In the genomic region with DNA sequence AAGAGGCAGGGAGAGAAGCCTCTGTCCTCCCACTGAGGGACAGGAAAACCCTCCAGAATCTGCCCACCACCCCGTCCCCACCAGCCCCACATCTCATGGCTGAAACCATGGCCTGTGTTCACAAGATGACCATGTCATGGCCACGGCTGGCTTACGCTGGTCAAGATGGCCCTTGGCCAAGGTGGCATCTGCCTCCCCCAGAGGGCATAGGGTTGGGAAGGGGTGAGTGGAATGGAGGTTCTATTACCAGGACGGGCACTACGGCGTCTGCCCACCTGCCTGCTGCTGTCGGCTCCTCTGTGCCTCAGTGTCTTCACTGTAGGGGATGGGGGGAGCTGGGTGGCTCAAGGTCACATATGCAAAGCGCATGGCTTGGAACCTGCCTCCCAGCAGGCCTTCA, we compare ENCODE assay signal across 15 cellular contexts. TPM values are rescaled to one million over a fixed set of nuclear protein-coding genes. Genes with fewer than 3 reads are reported as not detected.
DNase-seq lines count a peak whose midpoint lies in the region; ATAC-seq and TF ChIP-seq lines count a peak whose summit lies in the region.
"Had no signal": no experiment of that assay in that cellular context is flagged by ENCODE, and none has a peak within 500 bp of the region (broad histone marks: within the 10 kb centered on the region; RNA-seq: fewer than 3 reads in every experiment).

No MANE protein-coding gene starts in this region.

- ATAC-seq in Panc1 (no peak), HG02852 (IDR thresholded peaks at IDR 0.05; ENCODE audit: unreplicated experiment) (no peak)
- ATAC-seq in activated T-helper 17 cell treated with anti-CD3 and anti-CD28 coated beads, Interleukin-2, amount 50 U/mL, for 72 hours (replicated peaks), result no peak
- no peak for ATAC-seq in stimulated activated effector memory CD8-positive, alpha-beta T cell treated with anti-CD3 and anti-CD28 coated beads, Interleukin-12 subunit alpha, Interleukin-12 subunit beta, amount 100 ng/mL, for 72 hours
- ATAC-seq: A549 had no signal

- H3K36me3 ChIP-seq in Panc1 (ENCODE audit: control insufficient read depth, insufficient read depth, low read length) (no peaks in the 10 kb centered on the region), neural progenitor cell (no peaks in the 10 kb centered on the region)
- H3K36me3 ChIP-seq: HAP-1 had no signal

- TF ChIP-seq CTCF in Panc1 (IDR thresholded peaks at IDR 0.05) (no peak), neural progenitor cell (IDR thresholded peaks at IDR 0.05) (no peak)

- H3K4me1 ChIP-seq in Panc1 (ENCODE audit: control insufficient read depth, insufficient read depth, low read length) (peaks cover 72% of the 10 kb centered on the region), neural progenitor cell (peaks cover 13% of the 10 kb centered on the region)
- H3K4me1 ChIP-seq: HAP-1 had no signal

- H3K36me3 Mint-ChIP-seq in activated T-helper 17 cell treated with anti-CD3 and anti-CD28 coated beads, Interleukin-2, amount 50 U/mL, for 72 hours (ENCODE audit: low read depth), result peaks cover 34% of the 10 kb centered on the region
- no peaks in the 10 kb centered on the region for H3K36me3 Mint-ChIP-seq in neural progenitor cell
- peaks cover 72% of the 10 kb centered on the region for H3K36me3 Mint-ChIP-seq in stimulated activated effector memory CD8-positive, alpha-beta T cell treated with anti-CD3 and anti-CD28 coated beads, Interleukin-12 subunit alpha, Interleukin-12 subunit beta, amount 100 ng/mL, for 72 hours

- H3K79me2 ChIP-seq in neural progenitor cell (ENCODE audit: low read depth), result no peaks in the 10 kb centered on the region

- peaks cover 4% of the 10 kb centered on the region for H3K27me3 Mint-ChIP-seq in activated T-helper 17 cell treated with anti-CD3 and anti-CD28 coated beads, Interleukin-2, amount 50 U/mL, for 72 hours
- H3K27me3 Mint-ChIP-seq in neural progenitor cell (ENCODE audit: insufficient read depth, low read depth), result peaks cover 6% of the 10 kb centered on the region

- no peaks in the 10 kb centered on the region for H3K27me3 ChIP-seq in Panc1 (ENCODE audit: control insufficient read depth, insufficient read depth, low read length)
- peaks cover 19% of the 10 kb centered on the region for H3K27me3 ChIP-seq in neural progenitor cell

- H3K4me1 Mint-ChIP-seq in activated T-helper 17 cell treated with anti-CD3 and anti-CD28 coated beads, Interleukin-2, amount 50 U/mL, for 72 hours, result peaks cover 4% of the 10 kb centered on the region
- H3K4me1 Mint-ChIP-seq in neural progenitor cell, result peaks cover 35% of the 10 kb centered on the region
- H3K4me1 Mint-ChIP-seq in stimulated activated effector memory CD8-positive, alpha-beta T cell treated with anti-CD3 and anti-CD28 coated beads, Interleukin-12 subunit alpha, Interleukin-12 subunit beta, amount 100 ng/mL, for 72 hours, result peaks cover 17% of the 10 kb centered on the region

- H3K27ac Mint-ChIP-seq in activated T-helper 17 cell treated with anti-CD3 and anti-CD28 coated beads, Interleukin-2, amount 50 U/mL, for 72 hours, result peak overlapping the region; percentile 79
- H3K27ac Mint-ChIP-seq in neural progenitor cell, result peak overlapping the region; percentile 72
- H3K27ac Mint-ChIP-seq in stimulated activated effector memory CD8-positive, alpha-beta T cell treated with anti-CD3 and anti-CD28 coated beads, Interleukin-12 subunit alpha, Interleukin-12 subunit beta, amount 100 ng/mL, for 72 hours, result peak overlapping the region; percentile 83

- H3K27ac ChIP-seq in Panc1 (ENCODE audit: low read length) (peak overlapping the region; percentile 84), neural progenitor cell (no peak overlapping the region)
- H3K27ac ChIP-seq: A549, HL-60 had no signal

- H3K4me3 ChIP-seq in Panc1 (ENCODE audit: low read depth in 2 of 2, low read length in 2 of 2), result no peak overlapping the region
- H3K4me3 ChIP-seq in neural progenitor cell, result no peak overlapping the region
- H3K4me3 ChIP-seq: A549, HAP-1 had no signal

- BruUV-seq in Panc1 (replicated peaks; lab: Mats Ljungman, UMichigan), result no TSS peak

- in situ Hi-C loops in Panc1 (cut with HindIII; ENCODE audit: low pct_unique_long_range_greater_than_20kb, low sequenced_read_pairs), result loop anchor here (25.0 kb wide), 1 partner anchor 316 kb away; a partner anchor contains a TSS

- no peaks in the 10 kb centered on the region for H4K20me1 ChIP-seq in neural progenitor cell (ENCODE audit: low read depth)

- intact Hi-C loops in Panc1 (cut with micrococcal nuclease; ENCODE audit: unreplicated experiment), result no loop called here

- no peak overlapping the region for H3K9ac ChIP-seq in neural progenitor cell

- no peaks in the 10 kb centered on the region for H3K9me3 Mint-ChIP-seq in activated T-helper 17 cell treated with anti-CD3 and anti-CD28 coated beads, Interleukin-2, amount 50 U/mL, for 72 hours
- no peaks in the 10 kb centered on the region for H3K9me3 Mint-ChIP-seq in neural progenitor cell
- H3K9me3 Mint-ChIP-seq in stimulated activated effector memory CD8-positive, alpha-beta T cell treated with anti-CD3 and anti-CD28 coated beads, Interleukin-12 subunit alpha, Interleukin-12 subunit beta, amount 100 ng/mL, for 72 hours, result no peaks in the 10 kb centered on the region
- H3K9me3 Mint-ChIP-seq: CD8-positive, alpha-beta memory T cell had no signal

- POLR2A ChIA-PET in Panc1 (lab: Charles Lee), result no interaction called here

- no peaks in the 10 kb centered on the region for H3F3A ChIP-seq in neural progenitor cell (ENCODE audit: low read depth)

- H3K9me3 ChIP-seq in Panc1 (ENCODE audit: control insufficient read depth, insufficient read depth, low read depth, low read length) (no peaks in the 10 kb centered on the region), neural progenitor cell (ENCODE audit: low read depth) (no peaks in the 10 kb centered on the region)
- H3K9me3 ChIP-seq: A549, Caco-2, HAP-1 had no signal

- no peak overlapping the region for H3K4me2 ChIP-seq in neural progenitor cell
- H3K4me2 ChIP-seq: A549 had no signal

- H2AFZ ChIP-seq in neural progenitor cell (replicated peaks), result no peak overlapping the region

- CTCF ChIA-PET in Panc1 (lab: Charles Lee), result no interaction called here

- H3K4me3 Mint-ChIP-seq in activated T-helper 17 cell treated with anti-CD3 and anti-CD28 coated beads, Interleukin-2, amount 50 U/mL, for 72 hours, result no peak overlapping the region
- H3K4me3 Mint-ChIP-seq in neural progenitor cell, result no peak overlapping the region
- H3K4me3 Mint-ChIP-seq in stimulated activated effector memory CD8-positive, alpha-beta T cell treated with anti-CD3 and anti-CD28 coated beads, Interleukin-12 subunit alpha, Interleukin-12 subunit beta, amount 100 ng/mL, for 72 hours, result no peak overlapping the region
- H3K4me3 Mint-ChIP-seq: CD8-positive, alpha-beta memory T cell had no signal

- DNase-seq in Panc1 (ENCODE audit: low read depth, low spot score) (no peak), neural progenitor cell (ENCODE audit: low spot score) (no peak), NCI-H1930 (lab: John Stamatoyannopoulos, UW) (no peak)
- DNase-seq in stimulated activated effector memory CD8-positive, alpha-beta T cell treated with anti-CD3 and anti-CD28 coated beads, Interleukin-12 subunit alpha, Interleukin-12 subunit beta, amount 100 ng/mL, for 72 hours (ENCODE audit: low spot score in 2 of 2), result no peak
- DNase-seq in activated CD4-positive, alpha-beta T cell treated with anti-CD3 and anti-CD28 coated beads for 4 hours, result no peak
- DNase-seq: Caco-2; CD8-positive, alpha-beta memory T cell; DND-41; GDM1; GOT3 had no signal

RNA-seq across cellular contexts. Expression of a gene that starts 19.8 kb away (rescaled TPM):
- 159 TPM for total RNA-seq in Panc1 (2021; ENCODE audit: unreplicated experiment)
- polyA plus RNA-seq in Panc1 (2012; ENCODE audit: insufficient read length), result 135 TPM
- 100 to 1,000 TPM in 1 of 2 donors, 10 to 100 TPM in 1; 60.3 to 180 TPM for total RNA-seq in activated T-helper 17 cell treated with anti-CD3 and anti-CD28 coated beads, Interleukin-2, amount 50 U/mL, for 72 hours
- 348 and 437 TPM in 2 replicates for total RNA-seq in neural progenitor cell (ENCODE audit: low replicate concordance)
